Comparison of ENCODE assay signal across 1 cellular context in the genomic region with DNA sequence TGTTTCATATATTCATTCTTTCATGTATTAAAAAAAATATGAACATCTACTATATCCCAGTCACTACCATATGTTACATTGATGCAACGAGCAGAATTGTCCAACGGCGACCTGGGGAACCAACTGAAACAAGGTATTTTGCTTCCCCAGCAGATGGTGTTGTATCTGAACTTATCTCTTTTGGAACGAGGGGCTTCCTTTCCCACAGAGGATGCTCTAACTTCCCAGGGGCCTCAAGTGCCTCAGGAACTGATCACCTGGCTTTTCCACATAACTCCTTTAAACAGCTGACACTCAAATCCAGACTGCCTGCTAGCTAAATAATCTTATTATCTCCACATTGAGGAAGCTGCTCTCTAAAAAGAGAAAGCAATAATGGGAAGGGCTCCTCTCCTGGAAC.
TF ChIP-seq lines count a peak whose summit lies in the region.

No MANE protein-coding gene starts in this region.

TF ChIP-seq in H1, 55 proteins besides CTCF, POLR2A, EP300 and RAD21 (continued from another document):
- TF ChIP-seq SAP30 (IDR thresholded peaks at IDR 0.05; ENCODE audit: insufficient read depth, insufficient replicate concordance, low read length) (no peak), CEBPB (IDR thresholded peaks at IDR 0.05; ENCODE audit: low read depth, low read length) (no peak), SIRT6 (IDR thresholded peaks at IDR 0.05; ENCODE audit: low read length) (no peak), EZH2 (IDR thresholded peaks at IDR 0.05; ENCODE audit: low read depth, low read length, severe bottlenecking) (no peak), KDM1A (IDR thresholded peaks at IDR 0.05; ENCODE audit: borderline replicate concordance, low read length) (no peak), TEAD4 (IDR thresholded peaks at IDR 0.05; ENCODE audit: low read depth, low read length) (no peak), PHF8 (conservative IDR thresholded peaks at IDR 0.05; ENCODE audit: low read depth, low read length) (no peak), KDM5A (IDR thresholded peaks at IDR 0.05; ENCODE audit: low read length) (no peak), SP4 (IDR thresholded peaks at IDR 0.05; ENCODE audit: low read length) (no peak), MAFK (IDR thresholded peaks at IDR 0.05; ENCODE audit: low read depth, low read length) (no peak), RXRA (IDR thresholded peaks at IDR 0.05; ENCODE audit: insufficient read depth, low read depth, low read length) (no peak), SUZ12 (IDR thresholded peaks at IDR 0.05; ENCODE audit: low read length) (no peak)
- TF ChIP-seq, protein P1, sequence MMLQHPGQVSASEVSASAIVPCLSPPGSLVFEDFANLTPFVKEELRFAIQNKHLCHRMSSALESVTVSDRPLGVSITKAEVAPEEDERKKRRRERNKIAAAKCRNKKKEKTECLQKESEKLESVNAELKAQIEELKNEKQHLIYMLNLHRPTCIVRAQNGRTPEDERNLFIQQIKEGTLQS (IDR thresholded peaks at IDR 0.05; ENCODE audit: insufficient read depth, low read depth, low read length), result no peak
